ENCODE assay signal across 8 cellular contexts in genomic region chr1:26034504-26035202, GRCh38. TPM values are rescaled to one million over a fixed set of nuclear protein-coding genes. Genes with fewer than 3 reads are reported as not detected.
DNase-seq lines count a peak whose midpoint lies in the region; ATAC-seq and TF ChIP-seq lines count a peak whose summit lies in the region.

No MANE protein-coding gene starts in this region.

- H4K20me1 ChIP-seq in PC-9 (ENCODE audit: insufficient read depth), result no peaks in the 10 kb centered on the region

- POLR2A ChIA-PET in PC-9 (lab: Charles Lee; ENCODE audit: unreplicated experiment), result no interaction called here

- H3K79me2 ChIP-seq in PC-9 (ENCODE audit: low read depth), result no peaks in the 10 kb centered on the region

- CTCF ChIA-PET in PC-9 (lab: Charles Lee), result no interaction called here

- no peak overlapping the region for H3K27ac ChIP-seq in PC-9
- H3K27ac ChIP-seq in esophagus muscularis mucosa (replicated peaks in 1 of 4), result peak overlapping the region; percentile 87 to 91 (median 90)

- intact Hi-C loops in PC-9 (cut with micrococcal nuclease; ENCODE audit: unreplicated experiment) (loop anchor here (5.0 kb wide), 3 partner anchors 128 to 288 kb away; no protein-coding TSS in a partner anchor), esophagus muscularis mucosa (cut with DNase I) (loop anchor here (5.0 kb wide), 2 partner anchors 73 to 128 kb away; no protein-coding TSS in a partner anchor)

- no peaks in the 10 kb centered on the region; the same call in none of the 2 replicates for H3K27me3 ChIP-seq in GM06990 (replicated peaks; ENCODE audit: control insufficient read depth, insufficient read depth, low read length)
- H3K27me3 ChIP-seq in PC-9 (ENCODE audit: insufficient read depth, low read depth), result no peaks in the 10 kb centered on the region
- H3K27me3 ChIP-seq in esophagus muscularis mucosa, result peaks cover 0 to 27% (median 0%) of the 10 kb centered on the region in 4 donors

- BruUV-seq in PC-9 (replicated peaks; lab: Mats Ljungman, UMichigan), result no TSS peak

- H2AFZ ChIP-seq in PC-9, result peak overlapping the region; percentile 97

- H3K4me2 ChIP-seq in PC-9, result peak overlapping the region; percentile 93

- ATAC-seq in HG03039 (IDR thresholded peaks at IDR 0.05; ENCODE audit: unreplicated experiment) (no peak), GM21360 (IDR thresholded peaks at IDR 0.05; ENCODE audit: unreplicated experiment) (no peak), GM18498 (IDR thresholded peaks at IDR 0.05; ENCODE audit: unreplicated experiment) (no peak)

- H3K4me3 ChIP-seq in GM06990 (replicated peaks; ENCODE audit: low read depth, low read length) (peak overlapping the region; percentile 73), PC-9 (peak overlapping the region; percentile 85; the same call in 1 of the 2 replicates), esophagus muscularis mucosa (peak overlapping the region; percentile 75 to 84 (median 82)), retinal pigment epithelial cell (ENCODE audit: low read length) (peak overlapping the region; percentile 67)

- no peak for TF ChIP-seq EP300 in esophagus muscularis mucosa (IDR thresholded peaks at IDR 0.05)

- TF ChIP-seq POLR2A in esophagus muscularis mucosa (IDR thresholded peaks at IDR 0.05; ENCODE audit: low read depth), result no peak

- TF ChIP-seq CTCF in GM06990 (IDR thresholded peaks at IDR 0.05; ENCODE audit: insufficient read depth, low read length, poor library complexity, severe bottlenecking), result no peak
- TF ChIP-seq CTCF in PC-9 (conservative IDR thresholded peaks at IDR 0.05), result no peak
- no peak for TF ChIP-seq CTCF in esophagus muscularis mucosa (IDR thresholded peaks at IDR 0.05)
- TF ChIP-seq CTCF in retinal pigment epithelial cell (conservative IDR thresholded peaks at IDR 0.05; ENCODE audit: low read depth, low read length), result no peak

- no peaks in the 10 kb centered on the region for H3K9me2 ChIP-seq in PC-9 (ENCODE audit: insufficient read depth)

- H3F3A ChIP-seq in PC-9 (ENCODE audit: insufficient read depth, low read depth), result no peaks in the 10 kb centered on the region

- no peaks in the 10 kb centered on the region for H3K9me3 ChIP-seq in PC-9 (ENCODE audit: insufficient read depth, low read depth)
- H3K9me3 ChIP-seq in esophagus muscularis mucosa, result no peaks in the 10 kb centered on the region

- no peaks in the 10 kb centered on the region for H3K36me3 ChIP-seq in GM06990 (ENCODE audit: control insufficient read depth, insufficient read depth, low read length)
- no peaks in the 10 kb centered on the region for H3K36me3 ChIP-seq in PC-9 (ENCODE audit: low read depth)
- H3K36me3 ChIP-seq in esophagus muscularis mucosa, result no peaks in the 10 kb centered on the region

- WGBS in esophagus muscularis mucosa, result 29% methylated on average over 6 of the region's 15 CpGs

- H3K4me1 ChIP-seq in PC-9 (replicated peaks; ENCODE audit: insufficient read depth), result peaks cover 9% of the 10 kb centered on the region
- H3K4me1 ChIP-seq in esophagus muscularis mucosa, result peaks cover 16 to 26% (median 19%) of the 10 kb centered on the region in 4 donors

- DNase-seq in GM06990 (ENCODE audit: extremely low read depth, insufficient read length), result no peak
- DNase-seq in PC-9, result no peak
- no peak for DNase-seq in esophagus muscularis mucosa (ENCODE audit: extremely low spot score)
- DNase-seq in retinal pigment epithelial cell (ENCODE audit: low read depth), result no peak
- DNase-seq in GDM1 (lab: John Stamatoyannopoulos, UW), result no peak

RNA-seq across cellular contexts. Expression of gene SLC30A2, which starts 11.3 kb away (rescaled TPM):
- total RNA-seq in PC-9 (2021) (not detected in 2 replicates), esophagus muscularis mucosa (under 1 TPM in 1 of 4 donors, not detected in 3; 0.17 TPM)

RNA-seq across cellular contexts. Expression of gene EXTL1, which starts 13.1 kb away (rescaled TPM):
- total RNA-seq in PC-9 (2021), result 0.13 and 0.63 TPM in 2 replicates
- 1 to 10 TPM in 1 of 4 donors, under 1 TPM in 2, not detected in 1; 0.33 to 2.1 (median 0.97) TPM for total RNA-seq in esophagus muscularis mucosa

RNA-seq across cellular contexts. Expression of gene TRIM63, which starts 32.8 kb away (rescaled TPM):
- total RNA-seq in PC-9 (2021) (not detected in 2 replicates), esophagus muscularis mucosa (1 to 10 TPM in 2 of 4 donors, under 1 TPM in 1, not detected in 1; 0.42 to 4.1 (median 2.1) TPM)

RNA-seq across cellular contexts. Expression of gene PAFAH2, which starts 36.8 kb away (rescaled TPM):
- 13.0 and 13.9 TPM in 2 replicates for total RNA-seq in PC-9 (2021)
- 1 to 10 TPM; 6.1 to 10.0 (median 9.2) TPM for total RNA-seq in esophagus muscularis mucosa
